Comparison of ENCODE assay signal across 23 cellular contexts in genomic region chr7:101939136-101939695, GRCh38.
DNase-seq lines count a peak whose midpoint lies in the region; ATAC-seq and TF ChIP-seq lines count a peak whose summit lies in the region.
"Had no signal": no experiment of that assay in that cellular context is flagged by ENCODE, and none has a peak within 500 bp of the region (broad histone marks: within the 10 kb centered on the region; RNA-seq: fewer than 3 reads in every experiment).

No MANE protein-coding gene starts in this region.

- H3K36me3 ChIP-seq in SK-N-SH (replicated peaks in 1 of 2; ENCODE audit: control insufficient read depth in 1 of 2, insufficient read depth in 2 of 2, low read length in 1 of 2) (no peaks in the 10 kb centered on the region), upper lobe of right lung (no peaks in the 10 kb centered on the region)
- H3K36me3 ChIP-seq: Peyer's patch, thoracic aorta had no signal

- no peak overlapping the region for H3K4me2 ChIP-seq in SK-N-SH

- H3K9me2 ChIP-seq in SK-N-SH: no peaks in the 10 kb centered on the region

- H3K36me3 Mint-ChIP-seq in activated B cell treated with CpG ODN at 0.5 μM for 24 hours (ENCODE audit: low read depth): no peaks in the 10 kb centered on the region

- WGBS in SK-N-SH (ENCODE audit: low lambda C conversion rate): 99% methylated on average over 8 of the region's 8 CpGs

- DNase-seq in SK-N-SH (no peak), activated B cell treated with CpG ODN at 0.5 μM for 24 hours (no peak), upper lobe of right lung (peak; percentile 5), NCI-H774 (lab: John Stamatoyannopoulos, UW) (no peak)
- DNase-seq: activated CD4-positive, CD25-positive, alpha-beta regulatory T cell; activated effector memory CD4-positive, alpha-beta T cell treated with anti-CD3 and anti-CD28 coated beads, Interleukin-2, amount 50 U/mL, for 16 hours; cerebellar nuclear complex; DND-41; H7; hippocampal formation; IMR-90; kidney glomerular epithelial cell; NCI-H1092; NCI-H526 treated with DMSO at 0.1 percent for 48 hours; stimulated activated CD4-positive, alpha-beta T cell treated with anti-CD3 and anti-CD28 coated beads, Interleukin-4, amount 100 ng/mL, for 4 hours; T-helper 1 cell had no signal

- POLR2A ChIA-PET in SK-N-SH (lab: Yijun Ruan, JAX): no interaction called here
- POLR2A ChIA-PET in activated B cell treated with CpG ODN at 0.5 μM for 24 hours (lab: Charles Lee): interaction anchor here (0.6 kb wide), 1 partner anchor 722 kb away, joined by 4 read pairs; no protein-coding TSS in a partner anchor

- H3K27ac ChIP-seq in SK-N-SH (ENCODE audit: low read depth in 2 of 2, low read length in 1 of 2): no peak overlapping the region
- no peak overlapping the region for H3K27ac ChIP-seq in upper lobe of right lung
- H3K27ac ChIP-seq: Peyer's patch had no signal

- no peak overlapping the region for H2AFZ ChIP-seq in SK-N-SH (ENCODE audit: low read depth)

- ATAC-seq in SK-N-SH treated with all-trans-retinoic acid at 6 μM for 48 hours: no peak
- peak; percentile 79 for ATAC-seq in HG03159 (IDR thresholded peaks at IDR 0.05; ENCODE audit: unreplicated experiment)
- peak; percentile 73 for ATAC-seq in activated B cell treated with CpG ODN at 0.5 μM for 24 hours (ENCODE audit: low read depth)
- no peak for ATAC-seq in upper lobe of right lung
- ATAC-seq in HG02840 (IDR thresholded peaks at IDR 0.05; ENCODE audit: low FRiP score, unreplicated experiment): no peak
- no peak for ATAC-seq in HG02970 (IDR thresholded peaks at IDR 0.05; ENCODE audit: low FRiP score, unreplicated experiment)

- no peaks in the 10 kb centered on the region for H3K27me3 Mint-ChIP-seq in activated B cell treated with CpG ODN at 0.5 μM for 24 hours

- TF ChIP-seq EP300 in SK-N-SH (IDR thresholded peaks at IDR 0.05; ENCODE audit: borderline replicate concordance in 1 of 2, low read depth in 1 of 2, low read length in 1 of 2): no peak

- intact Hi-C loops in activated B cell treated with CpG ODN at 0.5 μM for 24 hours (cut with micrococcal nuclease): no loop called here
- intact Hi-C loops in upper lobe of right lung (cut with DNase I): no loop called here

- H3K4me3 ChIP-seq in SK-N-SH (ENCODE audit: low read depth in 2 of 2, low read length in 1 of 2) (no peak overlapping the region), upper lobe of right lung (no peak overlapping the region)
- H3K4me3 ChIP-seq: Peyer's patch, thoracic aorta had no signal

- no peak for TF ChIP-seq RAD21 in SK-N-SH (IDR thresholded peaks at IDR 0.05; ENCODE audit: low read length)

- no peak overlapping the region for H3K4me3 Mint-ChIP-seq in activated B cell treated with CpG ODN at 0.5 μM for 24 hours
- H3K4me3 Mint-ChIP-seq: CD14-positive monocyte had no signal

- H3K4me1 Mint-ChIP-seq in activated B cell treated with CpG ODN at 0.5 μM for 24 hours: peaks cover 49% of the 10 kb centered on the region

- TF ChIP-seq CTCF in SK-N-SH (IDR thresholded peaks at IDR 0.05): no peak
- no peak for TF ChIP-seq CTCF in activated B cell treated with CpG ODN at 0.5 μM for 24 hours (IDR thresholded peaks at IDR 0.05)
- no peak for TF ChIP-seq CTCF in upper lobe of right lung (IDR thresholded peaks at IDR 0.05)

- H3F3A ChIP-seq in SK-N-SH (replicated peaks; ENCODE audit: insufficient read depth): peaks cover 21% of the 10 kb centered on the region

- peaks cover 21 to 42% of the 10 kb centered on the region in 2 experiments for H3K4me1 ChIP-seq in SK-N-SH (ENCODE audit: control insufficient read depth in 1 of 2, insufficient read depth in 2 of 2, low read depth in 1 of 2, low read length in 1 of 2)
- peaks cover 42% of the 10 kb centered on the region for H3K4me1 ChIP-seq in upper lobe of right lung

- H3K9me3 ChIP-seq in SK-N-SH: no peaks in the 10 kb centered on the region
- no peaks in the 10 kb centered on the region for H3K9me3 ChIP-seq in upper lobe of right lung
- H3K9me3 ChIP-seq: Peyer's patch, thoracic aorta had no signal

- CTCF ChIA-PET in SK-N-SH (lab: Yijun Ruan, JAX): no interaction called here
- CTCF ChIA-PET in activated B cell treated with CpG ODN at 0.5 μM for 24 hours (lab: Charles Lee): no interaction called here

- H3K27ac Mint-ChIP-seq in activated B cell treated with CpG ODN at 0.5 μM for 24 hours: no peak overlapping the region

- H3K27me3 ChIP-seq in SK-N-SH (ENCODE audit: insufficient read depth) (no peaks in the 10 kb centered on the region), upper lobe of right lung (no peaks in the 10 kb centered on the region)
- H3K27me3 ChIP-seq: Peyer's patch had no signal

- no peaks in the 10 kb centered on the region for H4K20me1 ChIP-seq in SK-N-SH (ENCODE audit: insufficient read depth)

- no peak overlapping the region for H3K9ac ChIP-seq in SK-N-SH

- peaks cover 51% of the 10 kb centered on the region for H3K79me2 ChIP-seq in SK-N-SH (ENCODE audit: insufficient read depth)

- H3K9me3 Mint-ChIP-seq in activated B cell treated with CpG ODN at 0.5 μM for 24 hours: no peaks in the 10 kb centered on the region
- H3K9me3 Mint-ChIP-seq: CD14-positive monocyte had no signal

TF ChIP-seq in SK-N-SH treated with all-trans-retinoic acid at 6 μM for 48 hours, 23 proteins besides CTCF, POLR2A, EP300 and RAD21:
- TF ChIP-seq ZNF8 (CRISPR knock-in tag; IDR thresholded peaks at IDR 0.05) (peak; percentile 98), RARB (CRISPR knock-in tag; IDR thresholded peaks at IDR 0.05) (no peak)

TF ChIP-seq in SK-N-SH, 30 proteins besides CTCF, POLR2A, EP300 and RAD21 (continues in another document):
- TF ChIP-seq JUND (IDR thresholded peaks at IDR 0.05): no peak
- no peak for TF ChIP-seq ELF1 (IDR thresholded peaks at IDR 0.05)
- no peak for TF ChIP-seq USF2 (IDR thresholded peaks at IDR 0.05; ENCODE audit: borderline replicate concordance, low read depth, low read length)
- TF ChIP-seq REST (IDR thresholded peaks at IDR 0.05; ENCODE audit: low read depth, low read length): no peak
- TF ChIP-seq USF1 (IDR thresholded peaks at IDR 0.05; ENCODE audit: borderline replicate concordance, low read depth): no peak
- no peak for TF ChIP-seq ZBTB33 (IDR thresholded peaks at IDR 0.05; ENCODE audit: borderline replicate concordance, low read depth)
- TF ChIP-seq TCF12 (IDR thresholded peaks at IDR 0.05): no peak
- no peak for TF ChIP-seq RXRA (IDR thresholded peaks at IDR 0.05; ENCODE audit: borderline replicate concordance, low read depth)
- TF ChIP-seq GABPA (IDR thresholded peaks at IDR 0.05; ENCODE audit: low read depth): no peak
- no peak for TF ChIP-seq NRF1 (IDR thresholded peaks at IDR 0.05; ENCODE audit: low read depth, low read length)
- no peak for TF ChIP-seq MEF2A (IDR thresholded peaks at IDR 0.05; ENCODE audit: borderline replicate concordance, low read depth)

Comparison
In these comparisons a context has a peak if more than half of its experiments do, and no peak if none do; other contexts are left out.
1. ATAC-seq: peak in HG03159 (single experiment) and activated B cell treated with CpG ODN at 0.5 μM for 24 hours (single experiment); none in SK-N-SH treated with all-trans-retinoic acid at 6 μM for 48 hours (single experiment), upper lobe of right lung (single experiment), HG02840 (single experiment) and HG02970 (single experiment).